8 cellular contexts compared by ENCODE assay signal in the genomic region with DNA sequence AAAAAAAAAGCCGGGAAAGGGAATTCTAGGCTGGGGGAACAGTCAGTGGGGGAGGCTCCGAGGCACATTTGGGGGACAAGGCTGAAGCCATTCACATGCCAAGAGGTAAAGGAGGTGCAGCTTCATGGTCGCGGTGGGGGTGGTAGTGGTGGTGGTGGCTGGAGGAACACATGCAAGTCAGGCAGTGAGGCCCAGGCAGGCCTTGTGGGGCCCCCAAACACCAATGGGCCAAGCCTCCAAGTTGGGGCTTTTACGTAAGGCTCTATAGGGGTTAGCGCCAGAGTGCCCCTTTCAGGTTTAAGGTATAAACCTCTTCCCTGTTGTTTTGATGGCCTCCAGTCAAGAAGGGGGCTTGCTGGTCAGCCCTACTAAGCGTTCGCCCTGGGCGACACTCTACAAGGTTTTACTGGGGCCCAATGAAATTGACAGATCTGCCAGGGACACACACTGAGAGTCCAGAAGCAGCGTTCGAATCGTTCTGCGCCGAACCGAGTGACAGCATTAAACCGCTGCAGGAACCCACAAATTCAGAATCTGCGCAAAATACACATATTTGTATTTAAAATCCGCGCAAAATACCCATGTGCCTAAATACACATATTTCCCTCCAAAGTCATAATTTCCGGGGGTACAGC. TPM values are rescaled to one million over a fixed set of nuclear protein-coding genes. Genes with fewer than 3 reads are reported as not detected.
DNase-seq lines count a peak whose midpoint lies in the region; ATAC-seq, FAIRE-seq and TF ChIP-seq lines count a peak whose summit lies in the region.

No MANE protein-coding gene starts in this region.

- no peaks in the 10 kb centered on the region for H3K36me3 ChIP-seq in Loucy (ENCODE audit: insufficient read depth, low read length)

- H3K79me2 ChIP-seq in Loucy (ENCODE audit: insufficient read depth, low read length): peaks cover 15% of the 10 kb centered on the region

- H4K20me1 ChIP-seq in Loucy (ENCODE audit: insufficient read depth, low read length, poor library complexity, severe bottlenecking): no peaks in the 10 kb centered on the region

- peak overlapping the region; percentile 55 for H3K4me3 ChIP-seq in AG10803 (ENCODE audit: low read length)
- H3K4me3 ChIP-seq in Loucy (ENCODE audit: low read length, poor library complexity, severe bottlenecking): peak overlapping the region; percentile 92

- DNase-seq in AG10803 (ENCODE audit: low read depth) (no peak), NOMO-1 treated with DMSO at 0.1 percent for 48 hours (lab: John Stamatoyannopoulos, UW; ENCODE audit: unreplicated experiment) (no peak), H54 (ENCODE audit: insufficient read length, low spot score) (no peak)
- DNase-seq in naive thymus-derived CD8-positive, alpha-beta T cell: no peak
- no peak for DNase-seq in stimulated activated CD4-positive, alpha-beta T cell treated with anti-CD3 and anti-CD28 coated beads, Interleukin-4, amount 100 ng/mL, for 4 hours

- H3K9ac ChIP-seq in Loucy (ENCODE audit: low read depth, low read length, poor library complexity, severe bottlenecking): peak overlapping the region; percentile 95

- no peak for TF ChIP-seq POLR2A in H54 (IDR thresholded peaks at IDR 0.05; ENCODE audit: low read depth, low read length)

- peak overlapping the region; percentile 94 for H3K4me2 ChIP-seq in Loucy (ENCODE audit: low read depth, low read length, poor library complexity, severe bottlenecking)

- peak overlapping the region; percentile 93; the same call in 1 of the 2 replicates for H2AFZ ChIP-seq in Loucy (ENCODE audit: low read length)

- peaks cover 2% of the 10 kb centered on the region for H3K27me3 Mint-ChIP-seq in dendritic cell treated with granulocyte-macrophage colony-stimulating factor and Interleukin-4, amounts not matched to agents 40 ng/mL and 50 ng/mL, for 4 days
- H3K27me3 Mint-ChIP-seq in naive thymus-derived CD8-positive, alpha-beta T cell: no peaks in the 10 kb centered on the region

- no peaks in the 10 kb centered on the region for H3F3A ChIP-seq in Loucy (ENCODE audit: low read depth)

- TF ChIP-seq CTCF in AG10803 (conservative IDR thresholded peaks at IDR 0.05; ENCODE audit: low read length) (no peak), Loucy (conservative IDR thresholded peaks at IDR 0.05; ENCODE audit: low read length) (no peak)

- POLR2A ChIA-PET in naive thymus-derived CD8-positive, alpha-beta T cell (lab: Charles Lee): interaction anchor here (0.6 to 3.4 kb wide), 10 partner anchors 8 to 1325 kb away, joined by 3 to 65 read pairs (median 4); a partner anchor contains a TSS

- peak overlapping the region; percentile 99 for H3K27ac Mint-ChIP-seq in dendritic cell treated with granulocyte-macrophage colony-stimulating factor and Interleukin-4, amounts not matched to agents 40 ng/mL and 50 ng/mL, for 4 days
- peak overlapping the region; percentile 75 to 99 (median 97) for H3K27ac Mint-ChIP-seq in naive thymus-derived CD8-positive, alpha-beta T cell

- H3K4me3 Mint-ChIP-seq in dendritic cell treated with granulocyte-macrophage colony-stimulating factor and Interleukin-4, amounts not matched to agents 40 ng/mL and 50 ng/mL, for 4 days: peak overlapping the region; percentile 89
- H3K4me3 Mint-ChIP-seq in naive thymus-derived CD8-positive, alpha-beta T cell: peak overlapping the region; percentile 66 to 95 (median 84)

- H3K4me1 Mint-ChIP-seq in dendritic cell treated with granulocyte-macrophage colony-stimulating factor and Interleukin-4, amounts not matched to agents 40 ng/mL and 50 ng/mL, for 4 days (ENCODE audit: low read depth): peaks cover 36% of the 10 kb centered on the region
- peaks cover 21 to 62% (median 60%) of the 10 kb centered on the region in 4 donors for H3K4me1 Mint-ChIP-seq in naive thymus-derived CD8-positive, alpha-beta T cell

- peaks cover 49% of the 10 kb centered on the region for H3K4me1 ChIP-seq in Loucy (ENCODE audit: insufficient read depth, low read length, poor library complexity, severe bottlenecking)

- intact Hi-C loops in dendritic cell treated with granulocyte-macrophage colony-stimulating factor and Interleukin-4, amounts not matched to agents 40 ng/mL and 50 ng/mL, for 4 days (cut with micrococcal nuclease): loop anchor here (1.0 to 2.0 kb wide), 4 partner anchors 8 to 32 kb away; a partner anchor contains a TSS

- peaks cover 41% of the 10 kb centered on the region for H3K36me3 Mint-ChIP-seq in dendritic cell treated with granulocyte-macrophage colony-stimulating factor and Interleukin-4, amounts not matched to agents 40 ng/mL and 50 ng/mL, for 4 days (ENCODE audit: low read depth)
- peaks cover 0 to 11% (median 4%) of the 10 kb centered on the region in 3 donors for H3K36me3 Mint-ChIP-seq in naive thymus-derived CD8-positive, alpha-beta T cell

- no peak for ATAC-seq in naive thymus-derived CD8-positive, alpha-beta T cell
- no peak for ATAC-seq in HG02938 (IDR thresholded peaks at IDR 0.05; ENCODE audit: unreplicated experiment)

- no peaks in the 10 kb centered on the region for H3K9me2 ChIP-seq in Loucy (replicated peaks; ENCODE audit: low read depth, low read length)

- no peaks in the 10 kb centered on the region for H3K9me3 Mint-ChIP-seq in dendritic cell treated with granulocyte-macrophage colony-stimulating factor and Interleukin-4, amounts not matched to agents 40 ng/mL and 50 ng/mL, for 4 days
- H3K9me3 Mint-ChIP-seq in naive thymus-derived CD8-positive, alpha-beta T cell: no peaks in the 10 kb centered on the region

- H3K27me3 ChIP-seq in Loucy (ENCODE audit: insufficient read depth, low read length, poor library complexity, severe bottlenecking): no peaks in the 10 kb centered on the region

- no peaks in the 10 kb centered on the region for H3K9me3 ChIP-seq in Loucy (ENCODE audit: insufficient read depth, low read depth, low read length)

- no peak for FAIRE-seq in H54 (lab: Jason Lieb, UNC)

RNA-seq across cellular contexts. Expression of a gene that starts 0.8 kb away (rescaled TPM):
- total RNA-seq in naive thymus-derived CD8-positive, alpha-beta T cell: 10 to 100 TPM; 12.6 to 14.5 TPM
- 10 to 100 TPM; 10.1 to 21.8 (median 19.3) TPM for polyA plus RNA-seq in naive thymus-derived CD8-positive, alpha-beta T cell

RNA-seq across cellular contexts. Expression of a gene that starts 23.4 kb away (rescaled TPM):
- 100 to 1,000 TPM; 320 to 336 TPM for total RNA-seq in naive thymus-derived CD8-positive, alpha-beta T cell
- 10 to 100 TPM; 38.1 to 49.7 (median 42.0) TPM for polyA plus RNA-seq in naive thymus-derived CD8-positive, alpha-beta T cell

RNA-seq across cellular contexts. Expression of a gene that starts 27.1 kb away (rescaled TPM):
- 10 to 100 TPM; 41.9 to 45.7 TPM for total RNA-seq in naive thymus-derived CD8-positive, alpha-beta T cell
- polyA plus RNA-seq in naive thymus-derived CD8-positive, alpha-beta T cell: 1 to 10 TPM; 2.2 to 8.5 (median 3.3) TPM

RNA-seq across cellular contexts. Expression of a gene that starts 33.0 kb away (rescaled TPM):
- 10 to 100 TPM; 45.8 to 48.6 TPM for total RNA-seq in naive thymus-derived CD8-positive, alpha-beta T cell
- polyA plus RNA-seq in naive thymus-derived CD8-positive, alpha-beta T cell: 1 to 10 TPM; 1.0 to 1.7 (median 1.4) TPM

RNA-seq across cellular contexts. Expression of a gene that starts 38.3 kb away (rescaled TPM):
- under 1 TPM in 1 of 2 experiments, not detected in 1; 0.33 TPM for total RNA-seq in naive thymus-derived CD8-positive, alpha-beta T cell
- polyA plus RNA-seq in naive thymus-derived CD8-positive, alpha-beta T cell: not detected
